ENCODE assay signal across 16 cellular contexts in genomic region chr14:39383026-39383626, GRCh38. TPM values are rescaled to one million over a fixed set of nuclear protein-coding genes. Genes with fewer than 3 reads are reported as not detected.
DNase-seq lines count a peak whose midpoint lies in the region; ATAC-seq and TF ChIP-seq lines count a peak whose summit lies in the region.
"Had no signal": no experiment of that assay in that cellular context is flagged by ENCODE, and none has a peak within 500 bp of the region (broad histone marks: within the 10 kb centered on the region; RNA-seq: fewer than 3 reads in every experiment).

No MANE protein-coding gene starts in this region.

- no peaks in the 10 kb centered on the region for H3K4me1 ChIP-seq in gastrocnemius medialis
- H3K4me1 ChIP-seq: gastroesophageal sphincter, right atrium auricular region had no signal

- CTCF ChIA-PET in activated naive CD4-positive, alpha-beta T cell treated with anti-CD3 and anti-CD28 coated beads for 36 hours (lab: Charles Lee) = interaction anchor here (1.2 to 1.5 kb wide), 2 partner anchors 17 to 152 kb away, joined by 5 to 8 read pairs; no protein-coding TSS in a partner anchor

- no peak for DNase-seq in activated naive CD4-positive, alpha-beta T cell treated with anti-CD3 and anti-CD28 coated beads, Interleukin-2, amount 50 U/mL, for 72 hours (ENCODE audit: low spot score in 2 of 2)
- DNase-seq in activated naive CD4-positive, alpha-beta T cell treated with anti-CD3 and anti-CD28 coated beads for 36 hours = no peak
- DNase-seq in SW480 (ENCODE audit: low spot score) (peak; percentile 38), gastrocnemius medialis (no peak)
- DNase-seq in stimulated activated CD4-positive, alpha-beta T cell treated with anti-CD3 and anti-CD28 coated beads, Interleukin-2, amount 100 ng/mL, for 24 hours = no peak
- DNase-seq: anterior cingulate cortex; effector CD4-positive, alpha-beta T cell; kidney; NCI-H524; stimulated activated CD4-positive, alpha-beta T cell treated with anti-CD3 and anti-CD28 coated beads, Interleukin-4, amount 100 ng/mL, for 4 hours; stomach had no signal

- intact Hi-C loops in activated naive CD4-positive, alpha-beta T cell treated with anti-CD3 and anti-CD28 coated beads for 36 hours (cut with micrococcal nuclease) = loop anchor here (1.0 to 5.0 kb wide), 4 partner anchors 12 to 281 kb away; partner anchors contain the start of genes FBXO33 and SEC23A
- intact Hi-C loops in gastrocnemius medialis (cut with DNase I; ENCODE audit: low total_unique reads) = no loop called here

- peaks cover 0 to 9% of the 10 kb centered on the region in 2 donors for H3K36me3 Mint-ChIP-seq in activated naive CD4-positive, alpha-beta T cell treated with anti-CD3 and anti-CD28 coated beads, Interleukin-2, amount 50 U/mL, for 72 hours
- peaks cover 6% of the 10 kb centered on the region for H3K36me3 Mint-ChIP-seq in activated naive CD4-positive, alpha-beta T cell treated with anti-CD3 and anti-CD28 coated beads for 36 hours (ENCODE audit: low read depth)

- H3K4me1 Mint-ChIP-seq in activated naive CD4-positive, alpha-beta T cell treated with anti-CD3 and anti-CD28 coated beads for 36 hours (ENCODE audit: low read depth) = peaks cover 22% of the 10 kb centered on the region

- H3K4me3 ChIP-seq in gastrocnemius medialis = no peak overlapping the region
- H3K4me3 ChIP-seq: gastroesophageal sphincter, right atrium auricular region, stomach had no signal

- H3K36me3 ChIP-seq in gastrocnemius medialis = no peaks in the 10 kb centered on the region
- H3K36me3 ChIP-seq: right atrium auricular region had no signal

- H3K9me3 Mint-ChIP-seq in activated naive CD4-positive, alpha-beta T cell treated with anti-CD3 and anti-CD28 coated beads, Interleukin-2, amount 50 U/mL, for 72 hours = no peaks in the 10 kb centered on the region
- no peaks in the 10 kb centered on the region for H3K9me3 Mint-ChIP-seq in activated naive CD4-positive, alpha-beta T cell treated with anti-CD3 and anti-CD28 coated beads for 36 hours

- in situ Hi-C loops in gastrocnemius medialis (cut with MboI; ENCODE audit: low sequenced_read_pairs in 4 of 4) = no loop called here

- H3K27ac ChIP-seq in gastrocnemius medialis = peak overlapping the region in 1 of 4 donors; percentile 11
- H3K27ac ChIP-seq: gastroesophageal sphincter, right atrium auricular region had no signal

- TF ChIP-seq POLR2A in gastrocnemius medialis (IDR thresholded peaks at IDR 0.05) = no peak

- H3K9me3 ChIP-seq in gastrocnemius medialis = no peaks in the 10 kb centered on the region
- H3K9me3 ChIP-seq: gastroesophageal sphincter, right atrium auricular region, stomach had no signal

- no peak for TF ChIP-seq CTCF in gastrocnemius medialis (IDR thresholded peaks at IDR 0.05 in 4 of 5, conservative IDR thresholded peaks at IDR 0.05 in 1 of 5)

- H3K27ac Mint-ChIP-seq in activated naive CD4-positive, alpha-beta T cell treated with anti-CD3 and anti-CD28 coated beads, Interleukin-2, amount 50 U/mL, for 72 hours = peak overlapping the region; percentile 6 to 33
- no peak overlapping the region for H3K27ac Mint-ChIP-seq in activated naive CD4-positive, alpha-beta T cell treated with anti-CD3 and anti-CD28 coated beads for 36 hours

- peak; percentile 95 to 96 for ATAC-seq in activated naive CD4-positive, alpha-beta T cell treated with anti-CD3 and anti-CD28 coated beads, Interleukin-2, amount 50 U/mL, for 72 hours
- ATAC-seq in HG02610 (IDR thresholded peaks at IDR 0.05; ENCODE audit: unreplicated experiment) (peak; percentile 90), gastrocnemius medialis (no peak), HG03521 (IDR thresholded peaks at IDR 0.05; ENCODE audit: unreplicated experiment) (no peak), GM21360 (IDR thresholded peaks at IDR 0.05; ENCODE audit: unreplicated experiment) (no peak)
- ATAC-seq: gastroesophageal sphincter had no signal

- no peaks in the 10 kb centered on the region for H3K27me3 ChIP-seq in gastrocnemius medialis
- H3K27me3 ChIP-seq: gastroesophageal sphincter, right atrium auricular region, stomach had no signal

- no peaks in the 10 kb centered on the region for H3K27me3 Mint-ChIP-seq in activated naive CD4-positive, alpha-beta T cell treated with anti-CD3 and anti-CD28 coated beads for 36 hours (ENCODE audit: low read depth)

- H3K4me3 Mint-ChIP-seq in activated naive CD4-positive, alpha-beta T cell treated with anti-CD3 and anti-CD28 coated beads for 36 hours = no peak overlapping the region

RNA-seq across cellular contexts. Expression of gene FBXO33, which starts 49.1 kb away (rescaled TPM):
- 10 to 100 TPM; 15.6 to 25.9 TPM for total RNA-seq in activated naive CD4-positive, alpha-beta T cell treated with anti-CD3 and anti-CD28 coated beads, Interleukin-2, amount 50 U/mL, for 72 hours
- 10 to 100 TPM; 16.1 to 16.4 TPM for total RNA-seq in activated naive CD4-positive, alpha-beta T cell treated with anti-CD3 and anti-CD28 coated beads for 36 hours
- total RNA-seq in gastrocnemius medialis = 1 to 10 TPM; 5.3 to 8.0 (median 5.9) TPM

Comparison
In these comparisons a context has a peak if more than half of its experiments do, and no peak if none do; other contexts are left out.
1. ATAC-seq: peak in activated naive CD4-positive, alpha-beta T cell treated with anti-CD3 and anti-CD28 coated beads, Interleukin-2, amount 50 U/mL, for 72 hours (2 of 2) and HG02610 (single experiment); none in gastrocnemius medialis (0 of 2), HG03521 (single experiment) and GM21360 (single experiment).